In the genomic region with DNA sequence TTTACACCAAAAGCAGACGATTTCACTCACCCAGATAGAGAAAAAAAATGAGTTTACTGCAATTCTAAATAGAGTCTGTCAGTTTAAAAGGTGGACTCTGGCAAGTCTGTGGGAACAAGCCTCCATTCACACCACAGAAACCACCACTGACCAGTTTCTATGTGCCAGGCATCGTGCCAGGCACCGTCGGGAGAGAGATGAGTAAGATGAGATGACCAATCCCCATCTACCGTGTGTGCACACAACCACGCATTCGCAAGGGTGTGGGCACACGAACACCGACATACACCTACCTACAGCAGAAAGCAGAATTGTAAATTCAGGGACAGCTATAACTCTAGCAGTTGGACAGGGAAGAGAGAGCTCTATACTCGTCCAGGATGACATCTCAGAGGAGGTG, we compare ENCODE assay signal across 27 cellular contexts. TPM values are rescaled to one million over a fixed set of nuclear protein-coding genes. Genes with fewer than 3 reads are reported as not detected.
DNase-seq lines count a peak whose midpoint lies in the region; ATAC-seq and TF ChIP-seq lines count a peak whose summit lies in the region.
"Had no signal": no experiment of that assay in that cellular context is flagged by ENCODE, and none has a peak within 500 bp of the region (broad histone marks: within the 10 kb centered on the region; RNA-seq: fewer than 3 reads in every experiment).

No MANE protein-coding gene starts in this region.

- H3K4me3 Mint-ChIP-seq in neural progenitor cell: no peak overlapping the region
- H3K4me3 Mint-ChIP-seq: central memory CD8-positive, alpha-beta T cell; mesothelial cell of epicardium; nephron; T-helper 1 cell treated with Interleukin-12 subunit alpha and Interleukin-12 subunit beta and Interleukin-4 antibody, amounts not matched to agents 30 μg/mL and 1 μg/mL, for 36 hours had no signal

- TF ChIP-seq CTCF in dorsolateral prefrontal cortex (IDR thresholded peaks at IDR 0.05 in 54 of 56, conservative IDR thresholded peaks at IDR 0.05 in 2 of 56; ENCODE audit: low read depth in 1 of 56, partially characterized antibody in 56 of 56) (no peak), neural progenitor cell (IDR thresholded peaks at IDR 0.05) (no peak)

- H3K36me3 Mint-ChIP-seq in neural progenitor cell: no peaks in the 10 kb centered on the region
- H3K36me3 Mint-ChIP-seq: mesothelial cell of epicardium had no signal

- peaks cover 11% of the 10 kb centered on the region for H3K4me1 ChIP-seq in neural progenitor cell
- H3K4me1 ChIP-seq: A549, prostate gland had no signal

- H3K4me2 ChIP-seq in neural progenitor cell: no peak overlapping the region
- H3K4me2 ChIP-seq: A549; BLaER1 treated with 17β-estradiol and CSF1 and Interleukin-3, amounts not matched to agents 10 nM and 100 nM had no signal

- H3K4me3 ChIP-seq in dorsolateral prefrontal cortex: no peak overlapping the region
- H3K4me3 ChIP-seq in neural progenitor cell: no peak overlapping the region
- H3K4me3 ChIP-seq: A549; BLaER1 treated with 17β-estradiol and CSF1 and Interleukin-3, amounts not matched to agents 10 nM and 100 nM; prostate gland; skin epidermis; upper lobe of left lung had no signal

- H3K36me3 ChIP-seq in neural progenitor cell: no peaks in the 10 kb centered on the region
- H3K36me3 ChIP-seq: BLaER1 treated with 17β-estradiol and CSF1 and Interleukin-3, amounts not matched to agents 10 nM and 100 nM; prostate gland; upper lobe of left lung had no signal

- H3K27ac ChIP-seq in dorsolateral prefrontal cortex: peak overlapping the region in 43 of 59 donors; percentile 3 to 90 (median 65)
- no peak overlapping the region for H3K27ac ChIP-seq in neural progenitor cell
- H3K27ac ChIP-seq: A549; BLaER1 treated with 17β-estradiol and CSF1 and Interleukin-3, amounts not matched to agents 10 nM and 100 nM; prostate gland; skin epidermis; upper lobe of left lung had no signal

- H3F3A ChIP-seq in neural progenitor cell (ENCODE audit: low read depth): no peaks in the 10 kb centered on the region

- peak; percentile 32 for DNase-seq in COLO829 (ENCODE audit: low spot score)
- DNase-seq in RPMI7951 (ENCODE audit: low read depth): peak; percentile 9
- peak in 9 of 10 donors; percentile 49 to 86 (median 74) for DNase-seq in dorsolateral prefrontal cortex
- no peak for DNase-seq in neural progenitor cell (ENCODE audit: low spot score)
- DNase-seq in activated T-cell treated with anti-CD3 and anti-CD28 coated beads, Interleukin-2, amount 50 U/mL, for 1 hour: no peak
- DNase-seq in NCI-H526 treated with DMSO at 0.1 percent for 48 hours (lab: John Stamatoyannopoulos, UW): no peak
- no peak for DNase-seq in Kasumi-1 (lab: John Stamatoyannopoulos, UW)
- DNase-seq: activated CD4-positive, alpha-beta T cell treated with anti-CD3 and anti-CD28 coated beads, Interleukin-2, amount 50 U/mL, for 4 hours; amniotic stem cell; effector CD4-positive, alpha-beta T cell; glutamatergic neuron; NCI-H1417; NCI-H2171; NCI-H526; SIG-M5; stimulated activated naive CD8-positive, alpha-beta T cell treated with anti-CD3 and anti-CD28 coated beads, Interleukin-15, Interleukin-2, amounts not matched to agents 100 U/mL and 50 U/mL, for 24 hours; upper lobe of left lung had no signal

- no peak overlapping the region for H3K9ac ChIP-seq in neural progenitor cell
- H3K9ac ChIP-seq: BLaER1 treated with 17β-estradiol and CSF1 and Interleukin-3, amounts not matched to agents 10 nM and 100 nM had no signal

- peak overlapping the region; percentile 63 for H3K27ac Mint-ChIP-seq in neural progenitor cell
- H3K27ac Mint-ChIP-seq: mesothelial cell of epicardium; nephron; T-helper 1 cell treated with Interleukin-12 subunit alpha and Interleukin-12 subunit beta and Interleukin-4 antibody, amounts not matched to agents 30 μg/mL and 1 μg/mL, for 36 hours had no signal

- no peaks in the 10 kb centered on the region for H3K9me3 ChIP-seq in neural progenitor cell (ENCODE audit: low read depth)
- H3K9me3 ChIP-seq: A549; BLaER1 treated with 17β-estradiol and CSF1 and Interleukin-3, amounts not matched to agents 10 nM and 100 nM; prostate gland; upper lobe of left lung had no signal

- H3K79me2 ChIP-seq in neural progenitor cell (ENCODE audit: low read depth): no peaks in the 10 kb centered on the region

- H2AFZ ChIP-seq in neural progenitor cell (replicated peaks): no peak overlapping the region

- ATAC-seq in HG03565 (IDR thresholded peaks at IDR 0.05; ENCODE audit: unreplicated experiment): no peak
- ATAC-seq: A549; stimulated activated naive CD8-positive, alpha-beta T cell treated with anti-CD3 and anti-CD28 coated beads, Interleukin-15, Interleukin-2, amounts not matched to agents 100 U/mL and 50 U/mL, for 24 hours had no signal

- no peaks in the 10 kb centered on the region for H3K9me3 Mint-ChIP-seq in neural progenitor cell
- H3K9me3 Mint-ChIP-seq: central memory CD8-positive, alpha-beta T cell; mesothelial cell of epicardium; nephron; T-helper 1 cell treated with Interleukin-12 subunit alpha and Interleukin-12 subunit beta and Interleukin-4 antibody, amounts not matched to agents 30 μg/mL and 1 μg/mL, for 36 hours had no signal

- no peaks in the 10 kb centered on the region for H4K20me1 ChIP-seq in neural progenitor cell (ENCODE audit: low read depth)

- H3K27me3 Mint-ChIP-seq in neural progenitor cell (ENCODE audit: insufficient read depth, low read depth): peaks cover 11% of the 10 kb centered on the region
- H3K27me3 Mint-ChIP-seq: central memory CD8-positive, alpha-beta T cell had no signal

- H3K27me3 ChIP-seq in dorsolateral prefrontal cortex: peaks cover 0 to 6% (median 0%) of the 10 kb centered on the region in 45 donors
- no peaks in the 10 kb centered on the region for H3K27me3 ChIP-seq in neural progenitor cell
- H3K27me3 ChIP-seq: upper lobe of left lung had no signal

- peaks cover 5% of the 10 kb centered on the region for H3K4me1 Mint-ChIP-seq in neural progenitor cell
- H3K4me1 Mint-ChIP-seq: central memory CD8-positive, alpha-beta T cell had no signal

- intact Hi-C loops in dorsolateral prefrontal cortex (cut with DNase I): loop anchor here in 1 of 2 donors (10.0 kb wide), 1 partner anchor 55 kb away; a partner anchor contains a TSS

RNA-seq across cellular contexts. Expression of a gene that starts 58.3 kb away (rescaled TPM):
- total RNA-seq in RPMI7951 (2014; rRNA removed; shearing (Covaris generic)): 0.20 and 0.24 TPM in 2 replicates
- 10 to 100 TPM in 75 of 120 experiments, 1 to 10 TPM in 45; 1.8 to 88.2 (median 11.1) TPM for total RNA-seq in dorsolateral prefrontal cortex
- 2.5 and 2.8 TPM in 2 replicates for total RNA-seq in neural progenitor cell (ENCODE audit: low replicate concordance)
- total RNA-seq: G401 had no signal

Comparison
In these comparisons a context has a peak if more than half of its experiments do, and no peak if none do; other contexts are left out.
1. DNase-seq: peak in COLO829 (single experiment), RPMI7951 (single experiment) and dorsolateral prefrontal cortex (9 of 10); none in neural progenitor cell (single experiment), activated T-cell treated with anti-CD3 and anti-CD28 coated beads, Interleukin-2, amount 50 U/mL, for 1 hour (single experiment), NCI-H526 treated with DMSO at 0.1 percent for 48 hours (single experiment) and Kasumi-1 (0 of 2).